Comparison of ENCODE assay signal across 14 cellular contexts in genomic region chr22:44386386-44387035, GRCh38.
DNase-seq lines count a peak whose midpoint lies in the region; ATAC-seq and TF ChIP-seq lines count a peak whose summit lies in the region.
"Had no signal": no experiment of that assay in that cellular context is flagged by ENCODE, and none has a peak within 500 bp of the region (broad histone marks: within the 10 kb centered on the region; RNA-seq: fewer than 3 reads in every experiment).

No MANE protein-coding gene starts in this region.

- H3K27ac ChIP-seq in left ventricle myocardium inferior (replicated peaks) (no peak overlapping the region), RWPE2 (ENCODE audit: poor library complexity, severe bottlenecking) (no peak overlapping the region), neural progenitor cell (no peak overlapping the region), aorta (ENCODE audit: low read depth in 1 of 2, low read length in 2 of 2) (no peak overlapping the region)
- H3K27ac ChIP-seq: SJCRH30 had no signal

- ATAC-seq in RWPE2 (ENCODE audit: low read depth): no peak
- ATAC-seq in aorta (ENCODE audit: low FRiP score): no peak

- whole genome bisulfite sequencing in aorta, 2 donors: 76 to 80% methylated on average over 20 of the region's 20 CpGs

- H3K36me3 ChIP-seq in left ventricle myocardium inferior (no peaks in the 10 kb centered on the region), RWPE2 (ENCODE audit: low read depth) (no peaks in the 10 kb centered on the region), neural progenitor cell (no peaks in the 10 kb centered on the region), aorta (ENCODE audit: control insufficient read depth in 1 of 2, insufficient read depth in 2 of 2, low read length in 1 of 2) (no peaks in the 10 kb centered on the region)
- H3K36me3 ChIP-seq: SJCRH30 had no signal

- H3K4me1 ChIP-seq in left ventricle myocardium inferior: no peaks in the 10 kb centered on the region
- H3K4me1 ChIP-seq in RWPE2 (ENCODE audit: insufficient read depth, poor library complexity, severe bottlenecking): no peaks in the 10 kb centered on the region
- peaks cover 14% of the 10 kb centered on the region for H3K4me1 ChIP-seq in neural progenitor cell
- no peaks in the 10 kb centered on the region for H3K4me1 ChIP-seq in aorta (ENCODE audit: control insufficient read depth in 1 of 2, insufficient read depth in 2 of 2, low read length in 2 of 2)
- H3K4me1 ChIP-seq: SJCRH30 had no signal

- peaks cover 28% of the 10 kb centered on the region for H3K27me3 ChIP-seq in left ventricle myocardium inferior (ENCODE audit: low read depth)
- H3K27me3 ChIP-seq in RWPE2 (ENCODE audit: insufficient read depth, poor library complexity, severe bottlenecking): no peaks in the 10 kb centered on the region
- H3K27me3 ChIP-seq in neural progenitor cell: no peaks in the 10 kb centered on the region
- H3K27me3 ChIP-seq in aorta (ENCODE audit: control insufficient read depth in 1 of 2, insufficient read depth in 2 of 2, low read length in 1 of 2): no peaks in the 10 kb centered on the region

- no peaks in the 10 kb centered on the region for H3F3A ChIP-seq in neural progenitor cell (ENCODE audit: low read depth)

- CTCF ChIA-PET in Calu3 (lab: Charles Lee): interaction anchor here (0.6 kb wide), 1 partner anchor 1127 kb away, joined by 3 read pairs; no protein-coding TSS in a partner anchor

- no peak overlapping the region for H3K4me3 ChIP-seq in left ventricle myocardium inferior
- H3K4me3 ChIP-seq in RWPE2 (ENCODE audit: severe bottlenecking): no peak overlapping the region
- no peak overlapping the region for H3K4me3 ChIP-seq in neural progenitor cell
- H3K4me3 ChIP-seq in aorta (ENCODE audit: low read length in 2 of 2): no peak overlapping the region
- H3K4me3 ChIP-seq: SJCRH30 had no signal

- H3K79me2 ChIP-seq in neural progenitor cell (ENCODE audit: low read depth): no peaks in the 10 kb centered on the region

- no peaks in the 10 kb centered on the region for H3K9me3 Mint-ChIP-seq in neural progenitor cell
- H3K9me3 Mint-ChIP-seq in Calu3 (ENCODE audit: low read depth, unreplicated experiment): no peaks in the 10 kb centered on the region

- BruUV-seq in Calu3 (replicated peaks; lab: Mats Ljungman, UMichigan): no TSS peak

- H3K4me3 Mint-ChIP-seq in neural progenitor cell (no peak overlapping the region), Calu3 (ENCODE audit: low read depth, unreplicated experiment) (no peak overlapping the region)

- H3K9me3 ChIP-seq in left ventricle myocardium inferior (replicated peaks): no peaks in the 10 kb centered on the region
- no peaks in the 10 kb centered on the region for H3K9me3 ChIP-seq in RWPE2 (ENCODE audit: severe bottlenecking)
- H3K9me3 ChIP-seq in neural progenitor cell (ENCODE audit: low read depth): no peaks in the 10 kb centered on the region
- H3K9me3 ChIP-seq in aorta (ENCODE audit: control insufficient read depth, low read length): no peaks in the 10 kb centered on the region
- H3K9me3 ChIP-seq: SJCRH30 had no signal

- H3K27ac Mint-ChIP-seq in neural progenitor cell (peak overlapping the region; percentile 27), Calu3 (ENCODE audit: unreplicated experiment) (no peak overlapping the region)

- H3K27me3 Mint-ChIP-seq in neural progenitor cell (ENCODE audit: insufficient read depth, low read depth): peaks cover 19% of the 10 kb centered on the region
- H3K27me3 Mint-ChIP-seq in Calu3 (ENCODE audit: unreplicated experiment): peaks cover 97% of the 10 kb centered on the region

- TF ChIP-seq CTCF in left ventricle myocardium inferior (IDR thresholded peaks at IDR 0.05; ENCODE audit: borderline replicate concordance) (no peak), RWPE2 (IDR thresholded peaks at IDR 0.05; ENCODE audit: poor library complexity, severe bottlenecking) (no peak), neural progenitor cell (IDR thresholded peaks at IDR 0.05) (no peak), Calu3 (IDR thresholded peaks at IDR 0.05; ENCODE audit: unreplicated experiment) (no peak)

- no peak overlapping the region for H2AFZ ChIP-seq in neural progenitor cell (replicated peaks)

- peaks cover 2% of the 10 kb centered on the region for H4K20me1 ChIP-seq in neural progenitor cell (ENCODE audit: low read depth)

- intact Hi-C loops in cardiac septum (cut with DNase I): no loop called here
- intact Hi-C loops in left ventricle myocardium inferior (cut with micrococcal nuclease): no loop called here
- intact Hi-C loops in aorta (cut with DNase I): no loop called here
- intact Hi-C loops in Calu3 (cut with micrococcal nuclease; ENCODE audit: unreplicated experiment): no loop called here

- no peak overlapping the region for H3K4me2 ChIP-seq in neural progenitor cell

- H3K4me1 Mint-ChIP-seq in neural progenitor cell (peaks cover 31% of the 10 kb centered on the region), Calu3 (ENCODE audit: low read depth, unreplicated experiment) (no peaks in the 10 kb centered on the region)

- H3K9ac ChIP-seq in neural progenitor cell: no peak overlapping the region

- H3K36me3 Mint-ChIP-seq in neural progenitor cell: no peaks in the 10 kb centered on the region
- no peaks in the 10 kb centered on the region for H3K36me3 Mint-ChIP-seq in Calu3 (ENCODE audit: insufficient read depth, unreplicated experiment)

- peak; percentile 62 for DNase-seq in cardiac septum (ENCODE audit: low spot score)
- no peak for DNase-seq in left ventricle myocardium inferior
- peak; percentile 31 for DNase-seq in RWPE2 (ENCODE audit: low spot score)
- no peak for DNase-seq in neural progenitor cell (ENCODE audit: low spot score)
- peak; percentile 39 to 46 for DNase-seq in aorta
- DNase-seq in A172 (ENCODE audit: low spot score): no peak
- no peak for DNase-seq in Calu3
- DNase-seq: HCEC 1CT, KBM-7, NCI-H1048, NCI-H146, NCI-H446, NCI-H748 treated with DMSO at 0.1 percent for 48 hours, SJCRH30 had no signal

Comparison
In these comparisons a context has a peak if more than half of its experiments do, and no peak if none do; other contexts are left out.
1. DNase-seq: peak in cardiac septum (single experiment), RWPE2 (single experiment) and aorta (2 of 2); none in left ventricle myocardium inferior (single experiment), neural progenitor cell (single experiment), A172 (single experiment) and Calu3 (single experiment).